ENCODE assay signal across 14 cellular contexts in genomic region chr10:4285121-4285520, GRCh38.
DNase-seq lines count a peak whose midpoint lies in the region; ATAC-seq, FAIRE-seq and TF ChIP-seq lines count a peak whose summit lies in the region.
"Had no signal": no experiment of that assay in that cellular context is flagged by ENCODE, and none has a peak within 500 bp of the region (broad histone marks: within the 10 kb centered on the region; RNA-seq: fewer than 3 reads in every experiment).

No MANE protein-coding gene starts in this region.

- TF ChIP-seq CTCF in AG10803 (conservative IDR thresholded peaks at IDR 0.05; ENCODE audit: low read length) (no peak), esophagus muscularis mucosa (IDR thresholded peaks at IDR 0.05) (no peak), spleen (IDR thresholded peaks at IDR 0.05 in 8 of 11, conservative IDR thresholded peaks at IDR 0.05 in 3 of 11) (no peak)

- H3K36me3 Mint-ChIP-seq in naive thymus-derived CD4-positive, alpha-beta T cell = no peaks in the 10 kb centered on the region

- H3K27ac ChIP-seq in esophagus muscularis mucosa (replicated peaks in 1 of 4) (peak overlapping the region; percentile 83 to 90 (median 90)), spleen (peak overlapping the region in 5 of 8 donors; percentile 31 to 73 (median 55))
- H3K27ac ChIP-seq in naive thymus-derived CD4-positive, alpha-beta T cell (ENCODE audit: low read depth, low read length) = no peak overlapping the region
- H3K27ac ChIP-seq: neutrophil, SK-N-MC had no signal

- H3K27ac Mint-ChIP-seq in naive thymus-derived CD4-positive, alpha-beta T cell = peak overlapping the region in 1 of 9 donors; percentile 35
- H3K27ac Mint-ChIP-seq: activated T-cell treated with anti-CD3 and anti-CD28 coated beads, Interleukin-2, amount 50 U/mL, for 24 hours had no signal

- H3K27me3 Mint-ChIP-seq in naive thymus-derived CD4-positive, alpha-beta T cell = peaks cover 0 to 9% (median 0%) of the 10 kb centered on the region in 5 donors
- H3K27me3 Mint-ChIP-seq: activated T-cell treated with anti-CD3 and anti-CD28 coated beads, Interleukin-2, amount 50 U/mL, for 24 hours had no signal

- H3K4me3 ChIP-seq in AG10803 (ENCODE audit: low read length) (no peak overlapping the region), esophagus muscularis mucosa (no peak overlapping the region), spleen (no peak overlapping the region)
- H3K4me3 ChIP-seq in naive thymus-derived CD4-positive, alpha-beta T cell (ENCODE audit: low read length) = no peak overlapping the region
- H3K4me3 ChIP-seq: SK-N-MC had no signal

- intact Hi-C loops in esophagus muscularis mucosa (cut with DNase I) (loop anchor here (10.0 kb wide), 1 partner anchor 500 kb away; the partner anchor contains the start of gene KLF6), spleen (cut with DNase I; ENCODE audit: low total_unique reads) (no loop called here)
- intact Hi-C loops in naive thymus-derived CD4-positive, alpha-beta T cell (cut with micrococcal nuclease) = no loop called here

- ATAC-seq in HG03565 (IDR thresholded peaks at IDR 0.05; ENCODE audit: unreplicated experiment) = no peak
- ATAC-seq in naive thymus-derived CD4-positive, alpha-beta T cell = no peak

- H3K9me3 ChIP-seq in esophagus muscularis mucosa (no peaks in the 10 kb centered on the region), spleen (no peaks in the 10 kb centered on the region)
- H3K9me3 ChIP-seq in naive thymus-derived CD4-positive, alpha-beta T cell (ENCODE audit: control insufficient read depth in 2 of 3, low read length in 3 of 3) = no peaks in the 10 kb centered on the region
- H3K9me3 ChIP-seq: neutrophil had no signal

- 89% methylated on average over 6 of the region's 6 CpGs for WGBS in esophagus muscularis mucosa
- WGBS in spleen, 5 donors = 68 to 84% (median 76%) methylated on average over 6 of the region's 6 CpGs

- TF ChIP-seq POLR2A in esophagus muscularis mucosa (IDR thresholded peaks at IDR 0.05; ENCODE audit: low read depth) (no peak), spleen (IDR thresholded peaks at IDR 0.05) (no peak)

- H3K27me3 ChIP-seq in esophagus muscularis mucosa (no peaks in the 10 kb centered on the region), spleen (replicated peaks in 1 of 7) (no peaks in the 10 kb centered on the region)
- H3K27me3 ChIP-seq in naive thymus-derived CD4-positive, alpha-beta T cell (ENCODE audit: control insufficient read depth in 2 of 2, insufficient read depth in 2 of 2, low read length in 2 of 2) = no peaks in the 10 kb centered on the region
- H3K27me3 ChIP-seq: neutrophil had no signal

- no peak overlapping the region for H3K4me3 Mint-ChIP-seq in naive thymus-derived CD4-positive, alpha-beta T cell
- H3K4me3 Mint-ChIP-seq: activated T-cell treated with anti-CD3 and anti-CD28 coated beads, Interleukin-2, amount 50 U/mL, for 24 hours had no signal

- peaks cover 0 to 15% (median 5%) of the 10 kb centered on the region in 7 donors for H3K4me1 Mint-ChIP-seq in naive thymus-derived CD4-positive, alpha-beta T cell

- peak; percentile 42 for DNase-seq in AG10803 (ENCODE audit: low read depth)
- peak; percentile 10 for DNase-seq in H4 (ENCODE audit: low spot score)
- peak; percentile 84 for DNase-seq in esophagus muscularis mucosa (ENCODE audit: extremely low spot score)
- DNase-seq in spleen = no peak
- DNase-seq in urothelium cell line (ENCODE audit: low spot score) = no peak
- DNase-seq in naive thymus-derived CD4-positive, alpha-beta T cell = no peak
- DNase-seq: activated T-cell treated with anti-CD3 and anti-CD28 coated beads, Interleukin-2, amount 50 U/mL, for 24 hours; MM.1S; NCI-H2107 had no signal

- H3K9me3 Mint-ChIP-seq in naive thymus-derived CD4-positive, alpha-beta T cell = no peaks in the 10 kb centered on the region
- H3K9me3 Mint-ChIP-seq: activated T-cell treated with anti-CD3 and anti-CD28 coated beads, Interleukin-2, amount 50 U/mL, for 24 hours had no signal

- TF ChIP-seq EP300 in esophagus muscularis mucosa (IDR thresholded peaks at IDR 0.05) = no peak

- POLR2A ChIA-PET in naive thymus-derived CD4-positive, alpha-beta T cell (lab: Charles Lee) = no interaction called here

- no peaks in the 10 kb centered on the region for H3K36me3 ChIP-seq in esophagus muscularis mucosa
- H3K36me3 ChIP-seq in spleen = no peaks in the 10 kb centered on the region
- H3K36me3 ChIP-seq in naive thymus-derived CD4-positive, alpha-beta T cell (ENCODE audit: control insufficient read depth in 2 of 3, insufficient read depth in 3 of 3, low read length in 3 of 3) = no peaks in the 10 kb centered on the region
- H3K36me3 ChIP-seq: neutrophil had no signal

- no peak for FAIRE-seq in urothelium cell line (lab: Jason Lieb, UNC)
- FAIRE-seq: G401.6, H1 had no signal

- CTCF ChIA-PET in naive thymus-derived CD4-positive, alpha-beta T cell (lab: Charles Lee) = no interaction called here

- H3K4me1 ChIP-seq in esophagus muscularis mucosa (peaks cover 38 to 76% (median 63%) of the 10 kb centered on the region in 4 donors), spleen (peaks cover 0 to 13% (median 0%) of the 10 kb centered on the region in 6 donors)
- H3K4me1 ChIP-seq in naive thymus-derived CD4-positive, alpha-beta T cell (ENCODE audit: control insufficient read depth in 2 of 2, insufficient read depth in 2 of 2, low read length in 2 of 2) = no peaks in the 10 kb centered on the region

Comparison
In these comparisons a context has a peak if more than half of its experiments do, and no peak if none do; other contexts are left out.
1. DNase-seq: peak in AG10803 (single experiment), H4 (single experiment) and esophagus muscularis mucosa (single experiment); none in spleen (single experiment), urothelium cell line (single experiment) and naive thymus-derived CD4-positive, alpha-beta T cell (0 of 9).